11 cellular contexts compared by ENCODE assay signal in the genomic region with DNA sequence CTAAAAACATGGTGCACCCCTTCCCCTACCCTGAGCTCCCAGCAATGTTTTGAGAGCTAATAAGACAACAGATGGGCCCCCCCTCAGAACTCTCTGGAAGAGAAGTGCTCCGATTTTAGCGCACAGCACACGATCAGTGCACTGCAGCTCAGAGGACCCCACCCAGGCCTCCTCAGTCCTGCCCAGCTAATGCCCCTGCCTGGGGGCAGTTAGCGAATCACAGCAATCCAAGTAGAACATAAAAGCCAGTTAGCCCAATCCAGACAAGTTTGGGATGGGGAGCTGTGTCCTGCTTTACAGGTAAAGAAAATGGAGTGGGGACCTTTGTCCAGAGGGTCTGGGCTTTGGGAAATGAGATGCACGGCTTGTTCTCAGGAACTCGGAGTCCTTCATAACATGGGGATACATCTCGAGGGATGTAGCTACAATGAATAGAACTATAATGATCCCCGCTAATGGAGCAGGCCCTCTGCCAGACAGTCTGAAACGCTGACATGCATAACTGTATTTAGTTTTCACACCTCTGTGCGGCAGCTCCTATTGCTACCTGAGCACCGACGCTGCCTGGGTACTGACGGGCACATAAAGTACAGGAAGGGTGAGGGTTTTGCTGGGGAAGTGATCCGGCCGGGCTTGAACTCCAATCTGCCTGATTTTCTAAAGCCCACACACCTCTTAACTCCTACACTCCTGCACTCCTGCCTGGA. TPM values are rescaled to one million over a fixed set of nuclear protein-coding genes. Genes with fewer than 3 reads are reported as not detected.
DNase-seq lines count a peak whose midpoint lies in the region; ATAC-seq and TF ChIP-seq lines count a peak whose summit lies in the region.
"Had no signal": no experiment of that assay in that cellular context is flagged by ENCODE, and none has a peak within 500 bp of the region (broad histone marks: within the 10 kb centered on the region; RNA-seq: fewer than 3 reads in every experiment).

No MANE protein-coding gene starts in this region.

- H3K23ac ChIP-seq in H9 (ENCODE audit: insufficient read length, low read depth, low read length): no peak overlapping the region

- no CpG with 5 or more reads among the region's 15 CpGs for WGBS in H9 (ENCODE audit: extremely low coverage, insufficient read length, low lambda C conversion rate)

- H3K4me1 ChIP-seq in H9 (ENCODE audit: insufficient read depth, low read length): peaks cover 9% of the 10 kb centered on the region
- peaks cover 22% of the 10 kb centered on the region for H3K4me1 ChIP-seq in iPS-15b (ENCODE audit: control insufficient read depth, insufficient read depth, low read length)
- H3K4me1 ChIP-seq in skeletal muscle tissue (ENCODE audit: control insufficient read depth in 3 of 3, insufficient read depth in 3 of 3, low read length in 3 of 3): peaks cover 11 to 39% (median 26%) of the 10 kb centered on the region in 3 donors
- H3K4me1 ChIP-seq: Caco-2 had no signal

- H3K4me3 Mint-ChIP-seq in H9: peak overlapping the region in 1 of 2 experiments; percentile 72; a peak in 3 of 5 replicates
- H3K4me3 Mint-ChIP-seq in activated T-cell treated with anti-CD3 and anti-CD28 coated beads, Interleukin-2, amount 50 U/mL, for 72 hours: no peak overlapping the region

- no peak overlapping the region for H2BK12ac ChIP-seq in H9 (ENCODE audit: insufficient read length, low read depth, low read length)

- no peak overlapping the region for H3K4me2 ChIP-seq in H9 (ENCODE audit: insufficient read depth, insufficient read length, low read length)

- no peaks in the 10 kb centered on the region for H3K79me1 ChIP-seq in H9 (ENCODE audit: insufficient read depth, low read depth, low read length, poor library complexity, severe bottlenecking)

- H3K36me3 Mint-ChIP-seq in H9 (ENCODE audit: insufficient read depth in 1 of 3, low read depth in 3 of 3): peaks cover 0 to 6% (median 1%) of the 10 kb centered on the region in 3 experiments; a peak in 3 of 7 replicates
- no peaks in the 10 kb centered on the region for H3K36me3 Mint-ChIP-seq in activated T-cell treated with anti-CD3 and anti-CD28 coated beads, Interleukin-2, amount 50 U/mL, for 72 hours (ENCODE audit: insufficient read depth in 2 of 2)

- H3K27ac ChIP-seq in H9 (ENCODE audit: insufficient read length, low read depth, low read length) (no peak overlapping the region), WERI-Rb-1 (peak overlapping the region; percentile 98), skeletal muscle tissue (ENCODE audit: low read depth, low read length) (peak overlapping the region; percentile 41)

- H3K4me3 ChIP-seq in WERI-Rb-1 (ENCODE audit: low read depth, low read length): 0 out of 2 replicates have a peak overlapping the region, but pooled peaks have one; percentile 5
- no peak overlapping the region for H3K4me3 ChIP-seq in iPS-15b (ENCODE audit: low read depth, low read length)
- no peak overlapping the region for H3K4me3 ChIP-seq in skeletal muscle tissue (ENCODE audit: low read length in 3 of 3)

- H4K91ac ChIP-seq in H9 (ENCODE audit: insufficient read length, low read depth, low read length): no peak overlapping the region

- no peak overlapping the region for H3K18ac ChIP-seq in H9 (ENCODE audit: insufficient read length, low read depth, low read length)

- peaks cover 53 to 62% of the 10 kb centered on the region in 2 experiments for H3K4me1 Mint-ChIP-seq in H9
- H3K4me1 Mint-ChIP-seq in activated T-cell treated with anti-CD3 and anti-CD28 coated beads, Interleukin-2, amount 50 U/mL, for 72 hours (ENCODE audit: low read depth): peaks cover 9% of the 10 kb centered on the region

- no peak overlapping the region for H3K14ac ChIP-seq in H9 (ENCODE audit: insufficient read depth, low read length)

- H3K79me2 ChIP-seq in H9 (ENCODE audit: insufficient read depth, low read length): no peaks in the 10 kb centered on the region

- no peak overlapping the region for H4K8ac ChIP-seq in H9 (replicated peaks; ENCODE audit: insufficient read length, low read depth, low read length)

- no peak overlapping the region for H3K56ac ChIP-seq in H9 (ENCODE audit: insufficient read length, low read depth, low read length)

- H4K20me1 ChIP-seq in H9 (ENCODE audit: control insufficient read depth, insufficient read depth, insufficient read length): no peaks in the 10 kb centered on the region

- H3K36me3 ChIP-seq in WERI-Rb-1 (peaks cover 12% of the 10 kb centered on the region), iPS-15b (ENCODE audit: control insufficient read depth, insufficient read depth, low read length) (no peaks in the 10 kb centered on the region), skeletal muscle tissue (ENCODE audit: control insufficient read depth in 3 of 3, insufficient read depth in 3 of 3, low read length in 3 of 3) (no peaks in the 10 kb centered on the region)

- H3T11ph ChIP-seq in H9 (ENCODE audit: low read length): no peak overlapping the region

- peak overlapping the region; percentile 87 to 97 (median 97); a peak in 5 of 7 replicates for H3K27ac Mint-ChIP-seq in H9
- H3K27ac Mint-ChIP-seq in activated T-cell treated with anti-CD3 and anti-CD28 coated beads, Interleukin-2, amount 50 U/mL, for 72 hours: no peak overlapping the region

- H2BK5ac ChIP-seq in H9 (ENCODE audit: insufficient read length, low read length): no peak overlapping the region

- H3K9ac ChIP-seq in H9 (ENCODE audit: extremely low read depth, insufficient read length, low read length): no peak overlapping the region
- peak overlapping the region; percentile 60 for H3K9ac ChIP-seq in iPS-15b (ENCODE audit: low read depth, low read length)
- H3K9ac ChIP-seq in skeletal muscle tissue (ENCODE audit: low read depth in 1 of 3, low read length in 3 of 3): no peak overlapping the region

- H2AK5ac ChIP-seq in H9 (ENCODE audit: insufficient read length, low read length): no peak overlapping the region

- H3K9me3 ChIP-seq in H9 (ENCODE audit: control insufficient read depth, low read depth, low read length): no peaks in the 10 kb centered on the region
- no peaks in the 10 kb centered on the region for H3K9me3 ChIP-seq in WERI-Rb-1 (ENCODE audit: severe bottlenecking)
- H3K9me3 ChIP-seq in iPS-15b (ENCODE audit: control insufficient read depth, insufficient read depth, low read length): no peaks in the 10 kb centered on the region
- no peaks in the 10 kb centered on the region for H3K9me3 ChIP-seq in skeletal muscle tissue (ENCODE audit: control insufficient read depth in 3 of 3, low read length in 3 of 3)
- H3K9me3 ChIP-seq: Caco-2 had no signal

- H2BK20ac ChIP-seq in H9 (ENCODE audit: low read depth, low read length, poor library complexity, severe bottlenecking): no peak overlapping the region

- no peak overlapping the region for H4K5ac ChIP-seq in H9 (ENCODE audit: insufficient read length, low read depth, low read length)

- H2BK120ac ChIP-seq in H9 (ENCODE audit: low read depth, low read length, poor library complexity, severe bottlenecking): no peak overlapping the region

- no peak overlapping the region for H3K4ac ChIP-seq in H9 (ENCODE audit: low read depth, low read length)

- H2BK15ac ChIP-seq in H9 (ENCODE audit: low read depth, low read length): no peak overlapping the region

- H3K27me3 ChIP-seq in H9 (ENCODE audit: insufficient read depth, low read length): no peaks in the 10 kb centered on the region
- no peaks in the 10 kb centered on the region for H3K27me3 ChIP-seq in WERI-Rb-1 (ENCODE audit: insufficient read depth, low read depth, severe bottlenecking)
- no peaks in the 10 kb centered on the region for H3K27me3 ChIP-seq in iPS-15b (ENCODE audit: control insufficient read depth, insufficient read depth, low read length)
- H3K27me3 ChIP-seq in skeletal muscle tissue (ENCODE audit: control insufficient read depth in 3 of 3, insufficient read depth in 3 of 3, low read length in 3 of 3): peaks cover 0 to 10% (median 4%) of the 10 kb centered on the region in 3 donors

- peaks cover 3% of the 10 kb centered on the region; the same call in 1 of the 2 replicates for H3K27me3 Mint-ChIP-seq in H9 (ENCODE audit: low read depth)
- no peaks in the 10 kb centered on the region for H3K27me3 Mint-ChIP-seq in activated T-cell treated with anti-CD3 and anti-CD28 coated beads, Interleukin-2, amount 50 U/mL, for 72 hours (ENCODE audit: low read depth)

- no peak for DNase-seq in H9
- DNase-seq in WERI-Rb-1: no peak
- DNase-seq in SIG-M5 (lab: John Stamatoyannopoulos, UW): no peak
- DNase-seq in NCI-H526 treated with DMSO at 0.1 percent for 48 hours (lab: John Stamatoyannopoulos, UW): no peak
- DNase-seq in activated T-cell treated with anti-CD3 and anti-CD28 coated beads, Interleukin-2, amount 50 U/mL, for 72 hours: no peak
- DNase-seq: Caco-2; central memory CD4-positive, alpha-beta T cell; NCI-H2029 had no signal

- H3K23me2 ChIP-seq in H9 (ENCODE audit: insufficient read length, low read depth, low read length, poor library complexity, severe bottlenecking): peaks cover 4% of the 10 kb centered on the region

- TF ChIP-seq CTCF in H9 (conservative IDR thresholded peaks at IDR 0.05): no peak
- TF ChIP-seq CTCF in WERI-Rb-1 (IDR thresholded peaks at IDR 0.05; ENCODE audit: low read depth, low read length): no peak

- H2AFZ ChIP-seq in H9 (ENCODE audit: low read length): no peak overlapping the region

- no peak for ATAC-seq in GM21390 (IDR thresholded peaks at IDR 0.05; ENCODE audit: unreplicated experiment)
- ATAC-seq in activated T-cell treated with anti-CD3 and anti-CD28 coated beads, Interleukin-2, amount 50 U/mL, for 72 hours (replicated peaks in 1 of 2): no peak

- H3K9me3 Mint-ChIP-seq in H9: no peaks in the 10 kb centered on the region
- no peaks in the 10 kb centered on the region for H3K9me3 Mint-ChIP-seq in activated T-cell treated with anti-CD3 and anti-CD28 coated beads, Interleukin-2, amount 50 U/mL, for 72 hours

RNA-seq across cellular contexts. Expression of a gene that starts 29.7 kb away (rescaled TPM):
- total RNA-seq in H9 (2021): 27.1 and 28.2 TPM in 2 replicates
- total RNA-seq in skeletal muscle tissue: 18.8 TPM
- 1 to 10 TPM; 1.6 to 3.2 TPM for total RNA-seq in activated T-cell treated with anti-CD3 and anti-CD28 coated beads, Interleukin-2, amount 50 U/mL, for 72 hours
